Comparison of ENCODE assay signal across 21 cellular contexts in the genomic region with DNA sequence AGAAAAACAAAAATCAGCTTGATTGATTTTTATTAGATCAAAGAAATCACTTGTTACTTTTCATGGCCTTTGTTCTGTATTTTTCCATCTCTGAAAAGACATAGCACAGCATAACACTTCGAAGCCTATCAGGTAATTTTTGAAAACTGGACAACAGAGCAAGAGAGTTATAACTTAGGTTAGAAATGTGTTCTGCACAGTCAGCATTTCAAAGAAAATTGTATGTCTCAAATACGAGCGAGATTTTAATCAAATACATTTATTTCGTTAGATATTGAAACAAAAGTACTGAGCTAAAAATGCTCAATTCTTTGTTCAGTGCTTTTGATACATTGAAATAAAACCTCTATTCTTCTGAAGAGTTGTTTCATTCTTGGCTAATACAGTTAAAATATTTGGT.
"Had no signal": no experiment of that assay in that cellular context is flagged by ENCODE, and none has a peak within 500 bp of the region (broad histone marks: within the 10 kb centered on the region; RNA-seq: fewer than 3 reads in every experiment).

No MANE protein-coding gene starts in this region.

- H3K9ac ChIP-seq: KMS-11 had no signal

- H3K4me2 ChIP-seq: KMS-11 had no signal

- H3K9me3 ChIP-seq: SJSA1 had no signal

- H3K27ac ChIP-seq: HL-60, KMS-11, SJSA1, SK-N-MC had no signal

- DNase-seq: Kasumi-1, MM.1S, NCI-H1092 treated with DMSO at 0.1 percent for 48 hours, NCI-H1436, NCI-H187, NCI-H2029, NCI-H2081 treated with DMSO at 0.1 percent for 48 hours, NCI-H2171, NCI-H226, NCI-H446, NCI-H510A, NCI-H524 treated with DMSO at 0.1 percent for 48 hours, NCI-H69, NCI-H774, Right ventricle myocardium superior, RPMI8226, SIG-M5 had no signal

- H3K27me3 ChIP-seq: SJSA1 had no signal

- H3K36me3 ChIP-seq: SJSA1 had no signal

- H3K4me3 ChIP-seq: SJSA1, SK-N-MC had no signal

- H3K4me1 ChIP-seq: SJSA1 had no signal
